Comparison of ENCODE assay signal across 13 cellular contexts in genomic region chr4:159150838-159151390, GRCh38. TPM values are rescaled to one million over a fixed set of nuclear protein-coding genes. Genes with fewer than 3 reads are reported as not detected.
DNase-seq lines count a peak whose midpoint lies in the region; ATAC-seq and TF ChIP-seq lines count a peak whose summit lies in the region.
"Had no signal": no experiment of that assay in that cellular context is flagged by ENCODE, and none has a peak within 500 bp of the region (broad histone marks: within the 10 kb centered on the region; RNA-seq: fewer than 3 reads in every experiment).

No MANE protein-coding gene starts in this region.

- no peak for TF ChIP-seq CTCF in endodermal cell (conservative IDR thresholded peaks at IDR 0.05)

- DNase-seq in endodermal cell, result peak; percentile 59
- DNase-seq in NCI-H1694 (lab: John Stamatoyannopoulos, UW), result no peak
- DNase-seq in HuH-7.5 (ENCODE audit: low spot score), result no peak
- no peak for DNase-seq in NK-92 treated with Interleukin-12 subunit alpha and Interleukin-12 subunit beta, amount 100 ng/mL, for 24 hours (lab: John Stamatoyannopoulos, UW)
- DNase-seq in stimulated activated CD4-positive, alpha-beta T cell treated with anti-CD3 and anti-CD28 coated beads, Interleukin-4, amount 100 ng/mL, for 4 hours, result no peak
- DNase-seq: BE2C; cerebellar nuclear complex; NCI-H1092 treated with DMSO at 0.1 percent for 48 hours; stimulated activated CD8-positive, alpha-beta memory T cell treated with anti-CD3 and anti-CD28 coated beads, Interleukin-4, amount 100 ng/mL, for 48 hours had no signal

- H3K4me1 ChIP-seq in endodermal cell (ENCODE audit: control insufficient read depth, insufficient read depth, low read length), result peaks cover 4% of the 10 kb centered on the region
- H3K4me1 ChIP-seq: BE2C had no signal

- H3K27me3 ChIP-seq in endodermal cell (ENCODE audit: control insufficient read depth, insufficient read depth, low read length, poor library complexity, severe bottlenecking), result no peaks in the 10 kb centered on the region
- H3K27me3 ChIP-seq: BE2C had no signal

- peaks cover 42% of the 10 kb centered on the region for H3K4me1 Mint-ChIP-seq in endodermal cell

- H3K36me3 Mint-ChIP-seq in endodermal cell (ENCODE audit: low read depth), result no peaks in the 10 kb centered on the region

- H3K9ac ChIP-seq in endodermal cell (ENCODE audit: extremely low read depth, low read length, poor library complexity, severe bottlenecking), result no peak overlapping the region

- peak; percentile 66 for ATAC-seq in GM18498 (IDR thresholded peaks at IDR 0.05; ENCODE audit: unreplicated experiment)
- ATAC-seq in GM21423 (IDR thresholded peaks at IDR 0.05; ENCODE audit: unreplicated experiment), result peak; percentile 51
- ATAC-seq in HG03175 (IDR thresholded peaks at IDR 0.05; ENCODE audit: unreplicated experiment), result peak; percentile 61

- no peak overlapping the region for H3K4me3 Mint-ChIP-seq in endodermal cell

- no peak overlapping the region for H3K4me3 ChIP-seq in endodermal cell (ENCODE audit: low read length)
- H3K4me3 ChIP-seq: skin epidermis had no signal

- no peaks in the 10 kb centered on the region for H3K27me3 Mint-ChIP-seq in endodermal cell (ENCODE audit: insufficient read depth)

- no peak overlapping the region for H3K27ac ChIP-seq in endodermal cell (ENCODE audit: low read depth, low read length)
- H3K27ac ChIP-seq: skin epidermis had no signal

- WGBS in endodermal cell (ENCODE audit: insufficient coverage in 1 of 2, insufficient read length in 1 of 2), 2 experiments, result 80 to 95% methylated on average over 2 to 3 of the region's 4 CpGs

- no peaks in the 10 kb centered on the region for H3K9me3 Mint-ChIP-seq in endodermal cell

- H3K27ac Mint-ChIP-seq in endodermal cell, result peak overlapping the region; percentile 20

- no peaks in the 10 kb centered on the region for H3K36me3 ChIP-seq in endodermal cell (ENCODE audit: control insufficient read depth, insufficient read depth, low read length)
- H3K36me3 ChIP-seq: BE2C had no signal

- no peaks in the 10 kb centered on the region for H3K9me3 ChIP-seq in endodermal cell (ENCODE audit: control insufficient read depth, low read length)
- H3K9me3 ChIP-seq: BE2C had no signal

RNA-seq across cellular contexts. Expression of gene RAPGEF2, which starts 48.0 kb away (rescaled TPM):
- 10 to 100 TPM; 63.4 to 78.2 TPM for total RNA-seq in endodermal cell
- 39.0 TPM for polyA plus RNA-seq in endodermal cell (2013, experiment 1 of 2)
- 38.9 TPM for polyA plus RNA-seq in endodermal cell (2013, experiment 2 of 2)
